In the genomic region with DNA sequence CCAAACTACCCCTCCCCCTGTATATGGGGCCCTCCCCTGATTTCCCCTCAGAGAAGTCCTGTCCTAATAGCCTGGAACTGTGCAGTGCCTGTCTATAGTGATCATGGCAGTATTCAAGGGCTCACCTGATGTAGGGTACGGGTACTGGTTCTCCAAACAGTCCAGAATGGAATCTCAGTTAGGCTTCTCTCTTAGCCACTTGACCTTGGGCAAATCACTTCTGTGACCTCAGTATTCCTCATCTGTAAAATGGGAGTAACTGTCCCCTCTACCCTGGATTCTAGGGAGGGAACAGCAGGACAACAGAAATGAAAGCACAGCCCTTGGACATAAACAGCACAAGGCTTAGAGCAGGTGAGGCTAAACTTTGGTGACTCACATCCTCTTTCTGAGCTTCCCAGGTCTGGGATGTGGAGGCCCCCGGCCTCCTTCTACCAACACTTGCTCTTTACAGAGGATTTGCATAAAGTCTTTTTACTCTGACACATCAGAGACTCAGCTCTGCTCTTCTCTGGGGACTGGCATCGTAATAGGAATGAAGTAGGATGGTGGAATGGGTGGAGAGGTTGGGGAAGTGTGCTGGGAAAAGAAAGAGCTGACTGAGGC, we compare ENCODE assay signal across 1 cellular context.
A peak's percentile ranks its signal among the peaks of the same experiment; 100 is the strongest.
TF ChIP-seq lines count a peak whose summit lies in the region.

No MANE protein-coding gene starts in this region.

TF ChIP-seq in K562, 482 proteins besides CTCF, POLR2A, EP300 and RAD21:
- peak; percentile 98 for TF ChIP-seq ESRRA (IDR thresholded peaks at IDR 0.05; ENCODE audit: borderline replicate concordance, low read depth)
- peak; percentile 86 for TF ChIP-seq ADNP (tag; IDR thresholded peaks at IDR 0.05)
- TF ChIP-seq SMARCA5 (IDR thresholded peaks at IDR 0.05): peak; percentile 94
- 0 out of 4 replicates have a peak, but pooled peaks of 1 of the 2 experiments have one; percentile 33 for TF ChIP-seq ARNT (IDR thresholded peaks at IDR 0.05)
- TF ChIP-seq CHD4 (IDR thresholded peaks at IDR 0.05; ENCODE audit: insufficient read depth, insufficient replicate concordance, low read depth, low read length, poor library complexity, severe bottlenecking): peak; percentile 74
- TF ChIP-seq, protein P1, sequence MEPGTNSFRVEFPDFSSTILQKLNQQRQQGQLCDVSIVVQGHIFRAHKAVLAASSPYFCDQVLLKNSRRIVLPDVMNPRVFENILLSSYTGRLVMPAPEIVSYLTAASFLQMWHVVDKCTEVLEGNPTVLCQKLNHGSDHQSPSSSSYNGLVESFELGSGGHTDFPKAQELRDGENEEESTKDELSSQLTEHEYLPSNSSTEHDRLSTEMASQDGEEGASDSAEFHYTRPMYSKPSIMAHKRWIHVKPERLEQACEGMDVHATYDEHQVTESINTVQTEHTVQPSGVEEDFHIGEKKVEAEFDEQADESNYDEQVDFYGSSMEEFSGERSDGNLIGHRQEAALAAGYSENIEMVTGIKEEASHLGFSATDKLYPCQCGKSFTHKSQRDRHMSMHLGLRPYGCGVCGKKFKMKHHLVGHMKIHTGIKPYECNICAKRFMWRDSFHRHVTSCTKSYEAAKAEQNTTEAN (CRISPR knock-in tag; IDR thresholded peaks at IDR 0.05): no peak
- TF ChIP-seq, protein P2, sequence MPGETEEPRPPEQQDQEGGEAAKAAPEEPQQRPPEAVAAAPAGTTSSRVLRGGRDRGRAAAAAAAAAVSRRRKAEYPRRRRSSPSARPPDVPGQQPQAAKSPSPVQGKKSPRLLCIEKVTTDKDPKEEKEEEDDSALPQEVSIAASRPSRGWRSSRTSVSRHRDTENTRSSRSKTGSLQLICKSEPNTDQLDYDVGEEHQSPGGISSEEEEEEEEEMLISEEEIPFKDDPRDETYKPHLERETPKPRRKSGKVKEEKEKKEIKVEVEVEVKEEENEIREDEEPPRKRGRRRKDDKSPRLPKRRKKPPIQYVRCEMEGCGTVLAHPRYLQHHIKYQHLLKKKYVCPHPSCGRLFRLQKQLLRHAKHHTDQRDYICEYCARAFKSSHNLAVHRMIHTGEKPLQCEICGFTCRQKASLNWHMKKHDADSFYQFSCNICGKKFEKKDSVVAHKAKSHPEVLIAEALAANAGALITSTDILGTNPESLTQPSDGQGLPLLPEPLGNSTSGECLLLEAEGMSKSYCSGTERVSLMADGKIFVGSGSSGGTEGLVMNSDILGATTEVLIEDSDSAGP (CRISPR knock-in tag; IDR thresholded peaks at IDR 0.05): no peak
- peak; percentile 98 for TF ChIP-seq BCOR (IDR thresholded peaks at IDR 0.05)
- TF ChIP-seq RCOR1 (IDR thresholded peaks at IDR 0.05; ENCODE audit: borderline replicate concordance in 1 of 2, low read depth in 2 of 2, low read length in 2 of 2): peak; percentile 58 to 90; a peak in 3 of 4 replicates
- peak; percentile 90 to 95 for TF ChIP-seq KDM1A (IDR thresholded peaks at IDR 0.05)
- peak in 1 of 2 experiments; percentile 75; a peak in 1 of 3 replicates for TF ChIP-seq CBX3 (IDR thresholded peaks at IDR 0.05; ENCODE audit: borderline replicate concordance in 1 of 2, low read length in 2 of 2)
- TF ChIP-seq KLF1 (tag; IDR thresholded peaks at IDR 0.05): no peak
- TF ChIP-seq RBM39 (optimal IDR thresholded peaks at IDR 0.05; ENCODE audit: low read depth, low read length): no peak
- TF ChIP-seq RBM25 (IDR thresholded peaks at IDR 0.05; ENCODE audit: low read depth, low read length, severe bottlenecking): peak; percentile 99
- TF ChIP-seq HDAC2 (IDR thresholded peaks at IDR 0.05): peak; percentile 93
- TF ChIP-seq PTBP1 (IDR thresholded peaks at IDR 0.05; ENCODE audit: low read depth, low read length): peak; percentile 73; the same call in 1 of the 2 replicates
- TF ChIP-seq CBX1 (IDR thresholded peaks at IDR 0.05; ENCODE audit: low read depth): peak; percentile 86; the same call in 1 of the 2 replicates
